In genomic region chr2:50125230-50125629, GRCh38 we compare ENCODE assay signal across 14 cellular contexts.
"Had no signal": no experiment of that assay in that cellular context is flagged by ENCODE, and none has a peak within 500 bp of the region (broad histone marks: within the 10 kb centered on the region; RNA-seq: fewer than 3 reads in every experiment).

No MANE protein-coding gene starts in this region.

- ATAC-seq: activated CD8-positive, alpha-beta memory T cell treated with anti-CD3 and anti-CD28 coated beads, Interleukin-2, amount 10 ng/mL, durations not matched to agents 7 days and 5 days; activated naive CD4-positive, alpha-beta T cell treated with anti-CD3 and anti-CD28 coated beads, Interleukin-2, amount 50 U/mL, for 72 hours; effector memory CD8-positive, alpha-beta T cell; gastrocnemius medialis had no signal

- DNase-seq: activated CD4-positive, alpha-beta T cell treated with anti-CD3 and anti-CD28 coated beads for 1 hour; activated CD4-positive, alpha-beta T cell treated with anti-CD3 and anti-CD28 coated beads, Interleukin-2, amount 50 U/mL, for 48 hours; activated CD8-positive, alpha-beta memory T cell treated with anti-CD3 and anti-CD28 coated beads, Interleukin-2, amount 10 ng/mL, durations not matched to agents 7 days and 5 days; activated effector memory CD4-positive, alpha-beta T cell treated with Interleukin-2 at 50 U/mL for 16 hours; activated T-cell treated with anti-CD3 and anti-CD28 coated beads, Interleukin-2, amount 50 U/mL, for 24 hours; amniotic stem cell; brain microvascular endothelial cell; cerebellar nuclear complex; effector memory CD8-positive, alpha-beta T cell; gastrocnemius medialis; midbrain; stimulated activated CD4-positive, alpha-beta T cell treated with anti-CD3 and anti-CD28 coated beads, Interleukin-15, amount 100 ng/mL, for 24 hours; stomach had no signal
